In the genomic region with DNA sequence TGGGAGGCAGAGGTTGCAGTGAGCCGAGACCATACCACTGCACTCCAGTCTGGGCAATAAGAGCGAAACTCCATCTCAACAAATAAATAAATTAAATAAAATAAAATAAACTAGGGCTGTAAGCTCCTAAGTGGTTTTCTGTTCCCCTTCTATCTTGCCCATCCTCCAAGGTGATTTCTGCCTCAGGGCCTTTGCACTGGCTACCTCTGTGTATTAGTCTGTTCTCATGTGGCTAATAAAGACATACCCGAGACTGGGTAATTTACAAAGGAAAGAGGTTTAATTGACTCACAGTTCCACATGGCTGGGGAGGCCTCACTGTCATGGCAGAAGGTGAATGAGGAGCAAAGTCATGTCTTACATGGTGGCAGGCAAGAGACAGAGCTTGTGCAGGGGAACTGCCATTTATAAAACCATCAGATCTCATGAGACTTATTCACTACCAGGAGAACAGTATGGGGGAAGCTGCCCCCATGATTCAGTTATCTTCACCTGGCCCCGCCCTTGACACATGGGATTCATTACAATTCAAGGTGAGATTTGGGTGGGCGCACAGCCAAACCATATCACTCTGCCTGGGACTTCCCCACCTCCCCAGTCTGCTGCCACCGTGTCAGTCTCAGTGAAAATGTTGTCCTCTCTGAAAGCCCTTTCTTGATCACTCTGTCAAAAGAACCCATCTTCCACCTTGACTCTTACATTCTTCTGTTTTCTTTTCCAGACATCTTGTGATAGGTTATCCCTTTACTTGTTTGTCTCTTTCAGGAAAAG, we compare ENCODE assay signal across 7 cellular contexts. TPM values are rescaled to one million over a fixed set of nuclear protein-coding genes. Genes with fewer than 3 reads are reported as not detected.
DNase-seq lines count a peak whose midpoint lies in the region; ATAC-seq, FAIRE-seq and TF ChIP-seq lines count a peak whose summit lies in the region.
"Not testable (repeated sequence)": the region's sequence is repeated elsewhere in the genome, so short reads cannot be mapped to it uniquely, and the experiment has no call there.

No MANE protein-coding gene starts in this region.

- H3K4me1 Mint-ChIP-seq in Caco-2 (ENCODE audit: low read depth, unreplicated experiment) = peaks cover 39% of the 10 kb centered on the region

- not testable (repeated sequence) for H3K9ac ChIP-seq in HCT116 (ENCODE audit: low read length); KMS-11; GM12878 (ENCODE audit: control insufficient read depth, insufficient read depth, low read length)

- H3K9me2 ChIP-seq in HCT116 (ENCODE audit: insufficient read depth) = not testable (repeated sequence)

- ATAC-seq in HCT116, foreskin keratinocyte: not testable (repeated sequence)
- ATAC-seq in GM12878 = peak; percentile 67

- not testable (repeated sequence) for TF ChIP-seq CTCF in Caco-2 (IDR thresholded peaks at IDR 0.05; ENCODE audit: insufficient read depth in 1 of 2, low read depth in 1 of 2, low read length in 1 of 2, severe bottlenecking in 1 of 2, unreplicated experiment in 1 of 2); HCT116 (IDR thresholded peaks at IDR 0.05 in 2 of 3, conservative IDR thresholded peaks at IDR 0.05 in 1 of 3; ENCODE audit: borderline replicate concordance in 1 of 3, insufficient read depth in 1 of 3, low read depth in 2 of 3, low read length in 2 of 3); KMS-11 (conservative IDR thresholded peaks at IDR 0.05; ENCODE audit: low read depth, low read length); WERI-Rb-1 (IDR thresholded peaks at IDR 0.05; ENCODE audit: low read depth, low read length); GM12878 (IDR thresholded peaks at IDR 0.05 in 2 of 3, conservative IDR thresholded peaks at IDR 0.05 in 1 of 3; ENCODE audit: control insufficient read depth in 2 of 3, extremely low read depth in 1 of 3, insufficient read depth in 1 of 3, low read depth in 3 of 3, low read length in 3 of 3); foreskin keratinocyte (conservative IDR thresholded peaks at IDR 0.05)

- H3K4me2 ChIP-seq in HCT116 (ENCODE audit: low read length) = peak overlapping the region; percentile 83; the same call in 1 of the 2 replicates
- peak overlapping the region; percentile 16; the same call in 1 of the 2 replicates for H3K4me2 ChIP-seq in KMS-11
- H3K4me2 ChIP-seq in GM12878 (ENCODE audit: control insufficient read depth, insufficient read depth) = peak overlapping the region; percentile 30; the same call in 1 of the 2 replicates

- peaks cover 17% of the 10 kb centered on the region for H3K36me3 Mint-ChIP-seq in Caco-2 (ENCODE audit: insufficient read depth, unreplicated experiment)

- not testable (repeated sequence) for H3K36me3 ChIP-seq in Caco-2 (ENCODE audit: control insufficient read depth, insufficient read depth, low read length); HCT116 (ENCODE audit: control insufficient read depth in 1 of 2, insufficient read depth in 2 of 2, low read length in 2 of 2); KMS-11 (ENCODE audit: insufficient read depth); WERI-Rb-1; GM12878 (ENCODE audit: control insufficient read depth in 2 of 2, insufficient read depth in 2 of 2, low read length in 1 of 2)

- not testable (repeated sequence) for BruUV-seq in Caco-2 (replicated peaks; lab: Mats Ljungman, UMichigan); HCT116 (replicated peaks; lab: Mats Ljungman, UMichigan); GM12878 (replicated peaks; lab: Mats Ljungman, UMichigan)

- not testable (repeated sequence) for H3K9me3 Mint-ChIP-seq in Caco-2 (ENCODE audit: unreplicated experiment)

- CTCF ChIA-PET in Caco-2 (lab: Charles Lee); HCT116 (lab: Charles Lee): not testable (repeated sequence)
- CTCF ChIA-PET in GM12878 (lab: Yijun Ruan, JAX) = interaction anchor here (1.1 to 2.2 kb wide), 2 partner anchors 18 to 22 kb away, joined by 3 to 5 read pairs; partner anchors contain the start of gene TMEM51

- not testable (repeated sequence) for TF ChIP-seq POLR2A in HCT116 (IDR thresholded peaks at IDR 0.05; ENCODE audit: borderline replicate concordance, extremely low read depth, insufficient read depth, insufficient read length); GM12878 (IDR thresholded peaks at IDR 0.05; ENCODE audit: low read depth, low read length)

- not testable (repeated sequence) for H3K4me3 Mint-ChIP-seq in Caco-2 (ENCODE audit: unreplicated experiment)

- H3K27ac ChIP-seq in HCT116 (ENCODE audit: low read depth, low read length) (peak overlapping the region; percentile 80), KMS-11 (peak overlapping the region; percentile 30; the same call in 1 of the 2 replicates), WERI-Rb-1 (peak overlapping the region; percentile 43), GM12878 (ENCODE audit: control insufficient read depth, insufficient read depth) (peak overlapping the region; percentile 79), foreskin keratinocyte (peak overlapping the region; percentile 97)

- H3K79me2 ChIP-seq in HCT116 (ENCODE audit: insufficient read depth, low read length) = peaks cover 85% of the 10 kb centered on the region
- H3K79me2 ChIP-seq in KMS-11 (ENCODE audit: insufficient read depth, low read depth); GM12878 (ENCODE audit: control insufficient read depth, insufficient read depth, low read length): not testable (repeated sequence)

- H3K27me3 ChIP-seq in Caco-2 (replicated peaks; ENCODE audit: control insufficient read depth, insufficient read depth, low read length); HCT116 (ENCODE audit: insufficient read depth, low read length); KMS-11 (ENCODE audit: insufficient read depth, low read depth); WERI-Rb-1 (ENCODE audit: insufficient read depth, low read depth, severe bottlenecking); GM12878 (replicated peaks in 1 of 2; ENCODE audit: control insufficient read depth in 2 of 2, insufficient read depth in 2 of 2, low read length in 1 of 2); foreskin keratinocyte: not testable (repeated sequence)

- SMC1A ChIA-PET in GM12878 (lab: Charles Lee; ENCODE audit: uncharacterized antibody, unreplicated experiment) = interaction anchor here (0.8 to 3.2 kb wide), 8 partner anchors 10 to 96 kb away, joined by 3 to 17 read pairs (median 4); no protein-coding TSS in a partner anchor

- not testable (repeated sequence) for H2AFZ ChIP-seq in HCT116 (ENCODE audit: low read depth, low read length, poor library complexity, severe bottlenecking); KMS-11 (ENCODE audit: low read depth)
- H2AFZ ChIP-seq in GM12878 (ENCODE audit: control insufficient read depth, low read depth, low read length) = peak overlapping the region; percentile 7

- FAIRE-seq in GM12878 (lab: Jason Lieb, UNC) = not testable (repeated sequence)

- not testable (repeated sequence) for TF ChIP-seq EP300 in GM12878 (IDR thresholded peaks at IDR 0.05; ENCODE audit: borderline replicate concordance in 1 of 2, control insufficient read depth in 1 of 2, low read depth in 2 of 2, low read length in 2 of 2)

- peaks cover 45% of the 10 kb centered on the region for H3K4me1 ChIP-seq in Caco-2
- H3K4me1 ChIP-seq in HCT116 (ENCODE audit: control insufficient read depth in 1 of 2, insufficient read depth in 2 of 2, low read length in 2 of 2) = peaks cover 90 to 100% of the 10 kb centered on the region in 2 experiments
- H3K4me1 ChIP-seq in KMS-11 (ENCODE audit: low read depth, poor library complexity, severe bottlenecking) = peaks cover 18% of the 10 kb centered on the region
- peaks cover 44% of the 10 kb centered on the region for H3K4me1 ChIP-seq in GM12878 (ENCODE audit: control insufficient read depth, insufficient read depth, low read length)
- peaks cover 59% of the 10 kb centered on the region for H3K4me1 ChIP-seq in foreskin keratinocyte

- POLR2A ChIA-PET in Caco-2 (lab: Charles Lee); HCT116 (lab: Charles Lee): not testable (repeated sequence)
- POLR2A ChIA-PET in GM12878 (lab: Charles Lee) = interaction anchor here (0.6 to 3.1 kb wide), 3 partner anchors 10 to 73 kb away, joined by 3 to 12 read pairs (median 5); no protein-coding TSS in a partner anchor

- TF ChIP-seq RAD21 in HCT116 (IDR thresholded peaks at IDR 0.05; ENCODE audit: low read depth); GM12878 (IDR thresholded peaks at IDR 0.05; ENCODE audit: insufficient read depth, low read depth, low read length): not testable (repeated sequence)

- H4K20me1 ChIP-seq in HCT116 (ENCODE audit: insufficient read depth); KMS-11 (ENCODE audit: insufficient read depth); GM12878 (ENCODE audit: control insufficient read depth, insufficient read depth): not testable (repeated sequence)

- peak overlapping the region; percentile 14 for H3K27ac Mint-ChIP-seq in Caco-2 (ENCODE audit: unreplicated experiment)

- 31% methylated on average over 6 of the region's 6 CpGs for WGBS in GM12878 (ENCODE audit: insufficient coverage, insufficient replicate concordance, low lambda C conversion rate, missing lambda C conversion rate)

- not testable (repeated sequence) for DNase-seq in Caco-2; HCT116 (ENCODE audit: low read depth, low spot score); WERI-Rb-1; GM12878 (ENCODE audit: low read depth, low spot score); foreskin keratinocyte
- peak; percentile 41 for DNase-seq in stimulated activated CD8-positive, alpha-beta memory T cell treated with anti-CD3 and anti-CD28 coated beads, Interleukin-4, amount 100 ng/mL, for 48 hours

- in situ Hi-C loops in GM12878 (cut with MboI) = not testable (repeated sequence)

- H3K27me3 Mint-ChIP-seq in Caco-2 (ENCODE audit: insufficient read depth, unreplicated experiment) = not testable (repeated sequence)

- intact Hi-C loops in Caco-2 (cut with micrococcal nuclease; ENCODE audit: unreplicated experiment) = loop anchor here (2.0 kb wide), 1 partner anchor 23 kb away; the partner anchor contains the start of gene TMEM51
- intact Hi-C loops in HCT116 (cut with micrococcal nuclease); GM12878 (cut with micrococcal nuclease; ENCODE audit: unreplicated experiment): not testable (repeated sequence)

- not testable (repeated sequence) for H3K9me3 ChIP-seq in Caco-2; HCT116 (ENCODE audit: control insufficient read depth in 1 of 2, insufficient read depth in 1 of 2, low read depth in 1 of 2, low read length in 2 of 2); WERI-Rb-1 (ENCODE audit: severe bottlenecking); GM12878 (replicated peaks; ENCODE audit: control insufficient read depth, insufficient read depth, low read length)

- H3K4me3 ChIP-seq in Caco-2 (ENCODE audit: low read depth, low read length); HCT116 (replicated peaks in 1 of 2; ENCODE audit: low read depth in 1 of 2, low read length in 2 of 2); KMS-11 (IDR thresholded peaks at IDR 0.05; ENCODE audit: insufficient read depth, low read depth, low read length); WERI-Rb-1 (ENCODE audit: low read depth, low read length); GM12878: not testable (repeated sequence)

- RAD21 ChIA-PET in HCT116 (lab: Charles Lee; ENCODE audit: low non-redundant PET in 1 of 2, low total read pairs in 2 of 2, uncharacterized antibody in 2 of 2, unreplicated experiment in 2 of 2) = not testable (repeated sequence)
- RAD21 ChIA-PET in GM12878 (lab: Charles Lee; ENCODE audit: unreplicated experiment) = interaction anchor here (1.3 kb wide), 1 partner anchor 47 kb away, joined by 4 read pairs; no protein-coding TSS in a partner anchor

RNA-seq across cellular contexts. Expression of gene TMEM51, which starts 22.0 kb away (rescaled TPM):
- total RNA-seq in Caco-2 (2022) = 24.7 and 25.0 TPM in 2 replicates
- 16.6 TPM for total RNA-seq in HCT116 (2021; ENCODE audit: unreplicated experiment)
- polyA plus RNA-seq in HCT116 (2012) = 20.3 and 22.4 TPM in 2 replicates
- total RNA-seq in GM12878 (2013; cell fraction: nucleolus; rRNA removed) = 5.5 and 5.8 TPM in 2 replicates
- 3.0 and 3.2 TPM in 2 replicates for total RNA-seq in GM12878 (2014; rRNA removed)
- total RNA-seq in GM12878 (2014; rRNA removed; fragmentation: Illumina TruSeq; extraction: Trizol) = 1.7 and 2.0 TPM in 2 replicates
- total RNA-seq in GM12878 (2021) = 4.2 TPM in 2 replicates
- 1.9 TPM for polyA plus RNA-seq in GM12878 (2011; ENCODE audit: low read depth)
- polyA plus RNA-seq in GM12878 (2011; rRNA removed) = 2.1 and 3.2 TPM in 2 replicates
- polyA plus RNA-seq in GM12878 (2011; cell fraction: cytosol; rRNA removed) = 3.2 TPM in 2 replicates
- 2.3 and 2.7 TPM in 2 replicates for polyA plus RNA-seq in GM12878 (2011; cell fraction: nucleus; rRNA removed)
- polyA plus RNA-seq in GM12878 (2012) = 2.9 and 4.9 TPM in 2 replicates
- 1.7 and 3.2 TPM in 2 replicates for polyA plus RNA-seq in GM12878 (2014; fragmentation: Illumina TruSeq; extraction: Trizol)
- polyA plus RNA-seq in GM12878 (2014; fragmentation: Nextera tagmentation; extraction: Ambion mirVana) = under 1 TPM; 0.55 to 0.93 TPM
- 3.9 and 4.8 TPM in 2 replicates for polyA plus RNA-seq in GM12878 (2014; rRNA removed)
- polyA plus RNA-seq in GM12878 (2016; fragmentation: Nextera tagmentation; extraction: Ambion mirVana) = 1 to 10 TPM; 2.2 to 3.6 TPM
- polyA minus RNA-seq in GM12878 (2011; rRNA and poly(A)+ RNA removed) = 1.5 and 2.5 TPM in 2 replicates
- polyA minus RNA-seq in GM12878 (2011; cell fraction: cytosol; rRNA and poly(A)+ RNA removed) = 0.67 and 0.94 TPM in 2 replicates
- 0.67 and 1.1 TPM in 2 replicates for polyA minus RNA-seq in GM12878 (2011; cell fraction: nucleus; rRNA and poly(A)+ RNA removed)
- total RNA-seq in foreskin keratinocyte = 15.4 and 18.1 TPM in 2 replicates
- polyA plus RNA-seq in foreskin keratinocyte = 19.2 and 19.5 TPM in 2 replicates

Comparison
In these comparisons a context has a peak if more than half of its experiments do, and no peak if none do; other contexts are left out.
1. H3K27ac ChIP-seq: peak in every context shown above with its lines; median percentile 97 in foreskin keratinocyte; 80 in HCT116; 79 in GM12878; 43 in WERI-Rb-1; 30 in KMS-11.
2. H3K4me2 ChIP-seq: peak in every context shown above with its lines; median percentile 83 in HCT116; 30 in GM12878; 16 in KMS-11.